1 cellular context compared by ENCODE assay signal in the genomic region with DNA sequence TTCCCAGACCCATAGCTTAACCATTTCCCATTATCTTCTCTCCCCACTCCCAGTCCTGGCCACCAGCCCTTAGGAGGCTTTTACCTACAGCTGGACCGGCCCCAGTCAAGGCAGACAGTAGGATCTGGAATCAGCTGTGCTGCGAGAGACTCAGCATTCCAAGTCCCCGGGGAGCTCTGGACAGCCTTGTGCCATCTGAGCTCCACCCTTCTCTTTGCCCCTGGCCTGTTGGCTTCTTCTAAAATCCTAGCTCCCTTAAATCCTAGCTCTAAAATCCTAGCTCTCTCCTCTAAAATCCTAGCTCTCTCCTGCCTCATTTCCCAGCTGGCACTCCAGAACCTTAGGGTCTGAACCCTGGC.
TF ChIP-seq lines count a peak whose summit lies in the region.

No MANE protein-coding gene starts in this region.

TF ChIP-seq in GM23338, 12 proteins besides CTCF, POLR2A, EP300 and RAD21 (continued from another document):
- TF ChIP-seq, protein P1, sequence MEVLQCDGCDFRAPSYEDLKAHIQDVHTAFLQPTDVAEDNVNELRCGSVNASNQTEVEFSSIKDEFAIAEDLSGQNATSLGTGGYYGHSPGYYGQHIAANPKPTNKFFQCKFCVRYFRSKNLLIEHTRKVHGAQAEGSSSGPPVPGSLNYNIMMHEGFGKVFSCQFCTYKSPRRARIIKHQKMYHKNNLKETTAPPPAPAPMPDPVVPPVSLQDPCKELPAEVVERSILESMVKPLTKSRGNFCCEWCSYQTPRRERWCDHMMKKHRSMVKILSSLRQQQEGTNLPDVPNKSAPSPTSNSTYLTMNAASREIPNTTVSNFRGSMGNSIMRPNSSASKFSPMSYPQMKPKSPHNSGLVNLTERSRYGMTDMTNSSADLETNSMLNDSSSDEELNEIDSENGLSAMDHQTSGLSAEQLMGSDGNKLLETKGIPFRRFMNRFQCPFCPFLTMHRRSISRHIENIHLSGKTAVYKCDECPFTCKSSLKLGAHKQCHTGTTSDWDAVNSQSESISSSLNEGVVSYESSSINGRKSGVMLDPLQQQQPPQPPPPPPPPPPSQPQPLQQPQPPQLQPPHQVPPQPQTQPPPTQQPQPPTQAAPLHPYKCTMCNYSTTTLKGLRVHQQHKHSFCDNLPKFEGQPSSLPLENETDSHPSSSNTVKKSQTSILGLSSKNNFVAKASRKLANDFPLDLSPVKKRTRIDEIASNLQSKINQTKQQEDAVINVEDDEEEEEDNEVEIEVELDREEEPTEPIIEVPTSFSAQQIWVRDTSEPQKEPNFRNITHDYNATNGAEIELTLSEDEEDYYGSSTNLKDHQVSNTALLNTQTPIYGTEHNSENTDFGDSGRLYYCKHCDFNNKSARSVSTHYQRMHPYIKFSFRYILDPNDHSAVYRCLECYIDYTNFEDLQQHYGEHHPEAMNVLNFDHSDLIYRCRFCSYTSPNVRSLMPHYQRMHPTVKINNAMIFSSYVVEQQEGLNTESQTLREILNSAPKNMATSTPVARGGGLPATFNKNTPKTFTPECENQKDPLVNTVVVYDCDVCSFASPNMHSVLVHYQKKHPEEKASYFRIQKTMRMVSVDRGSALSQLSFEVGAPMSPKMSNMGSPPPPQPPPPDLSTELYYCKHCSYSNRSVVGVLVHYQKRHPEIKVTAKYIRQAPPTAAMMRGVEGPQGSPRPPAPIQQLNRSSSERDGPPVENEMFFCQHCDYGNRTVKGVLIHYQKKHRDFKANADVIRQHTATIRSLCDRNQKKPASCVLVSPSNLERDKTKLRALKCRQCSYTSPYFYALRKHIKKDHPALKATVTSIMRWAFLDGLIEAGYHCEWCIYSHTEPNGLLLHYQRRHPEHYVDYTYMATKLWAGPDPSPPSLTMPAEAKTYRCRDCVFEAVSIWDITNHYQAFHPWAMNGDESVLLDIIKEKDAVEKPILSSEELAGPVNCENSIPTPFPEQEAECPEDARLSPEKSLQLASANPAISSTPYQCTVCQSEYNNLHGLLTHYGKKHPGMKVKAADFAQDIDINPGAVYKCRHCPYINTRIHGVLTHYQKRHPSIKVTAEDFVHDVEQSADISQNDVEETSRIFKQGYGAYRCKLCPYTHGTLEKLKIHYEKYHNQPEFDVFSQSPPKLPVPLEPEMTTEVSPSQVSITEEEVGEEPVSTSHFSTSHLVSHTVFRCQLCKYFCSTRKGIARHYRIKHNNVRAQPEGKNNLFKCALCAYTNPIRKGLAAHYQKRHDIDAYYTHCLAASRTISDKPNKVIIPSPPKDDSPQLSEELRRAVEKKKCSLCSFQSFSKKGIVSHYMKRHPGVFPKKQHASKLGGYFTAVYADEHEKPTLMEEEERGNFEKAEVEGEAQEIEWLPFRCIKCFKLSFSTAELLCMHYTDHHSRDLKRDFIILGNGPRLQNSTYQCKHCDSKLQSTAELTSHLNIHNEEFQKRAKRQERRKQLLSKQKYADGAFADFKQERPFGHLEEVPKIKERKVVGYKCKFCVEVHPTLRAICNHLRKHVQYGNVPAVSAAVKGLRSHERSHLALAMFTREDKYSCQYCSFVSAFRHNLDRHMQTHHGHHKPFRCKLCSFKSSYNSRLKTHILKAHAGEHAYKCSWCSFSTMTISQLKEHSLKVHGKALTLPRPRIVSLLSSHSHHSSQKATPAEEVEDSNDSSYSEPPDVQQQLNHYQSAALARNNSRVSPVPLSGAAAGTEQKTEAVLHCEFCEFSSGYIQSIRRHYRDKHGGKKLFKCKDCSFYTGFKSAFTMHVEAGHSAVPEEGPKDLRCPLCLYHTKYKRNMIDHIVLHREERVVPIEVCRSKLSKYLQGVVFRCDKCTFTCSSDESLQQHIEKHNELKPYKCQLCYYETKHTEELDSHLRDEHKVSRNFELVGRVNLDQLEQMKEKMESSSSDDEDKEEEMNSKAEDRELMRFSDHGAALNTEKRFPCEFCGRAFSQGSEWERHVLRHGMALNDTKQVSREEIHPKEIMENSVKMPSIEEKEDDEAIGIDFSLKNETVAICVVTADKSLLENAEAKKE (CRISPR knock-in tag; IDR thresholded peaks at IDR 0.05) = no peak
- TF ChIP-seq EZH2phosphoT487 (IDR thresholded peaks at IDR 0.05; ENCODE audit: unreplicated experiment) = no peak
- no peak for TF ChIP-seq EZH2 (IDR thresholded peaks at IDR 0.05; ENCODE audit: low read depth, unreplicated experiment)
- TF ChIP-seq ZNF331 (CRISPR knock-in tag; IDR thresholded peaks at IDR 0.05; ENCODE audit: low read depth) = no peak
- no peak for TF ChIP-seq REST (IDR thresholded peaks at IDR 0.05; ENCODE audit: unreplicated experiment)
- no peak for TF ChIP-seq ETS1 (IDR thresholded peaks at IDR 0.05)
- TF ChIP-seq CREB1 (CRISPR knock-in tag; IDR thresholded peaks at IDR 0.05; ENCODE audit: low read depth) = no peak
